Comparison of ENCODE assay signal across 19 cellular contexts in genomic region chr3:112352720-112353119, GRCh38. TPM values are rescaled to one million over a fixed set of nuclear protein-coding genes. Genes with fewer than 3 reads are reported as not detected.
DNase-seq lines count a peak whose midpoint lies in the region; ATAC-seq and TF ChIP-seq lines count a peak whose summit lies in the region.
"Had no signal": no experiment of that assay in that cellular context is flagged by ENCODE, and none has a peak within 500 bp of the region (broad histone marks: within the 10 kb centered on the region; RNA-seq: fewer than 3 reads in every experiment).

No MANE protein-coding gene starts in this region.

- H3K9me3 Mint-ChIP-seq in activated CD4-positive, alpha-beta T cell treated with anti-CD3 and anti-CD28 coated beads, Interleukin-2, amount 10 ng/mL, durations not matched to agents 24 days and 14 days: no peaks in the 10 kb centered on the region
- H3K9me3 Mint-ChIP-seq in activated CD4-positive, alpha-beta T cell treated with anti-CD3 and anti-CD28 coated beads for 36 hours (ENCODE audit: low read depth): no peaks in the 10 kb centered on the region
- H3K9me3 Mint-ChIP-seq in H9 (no peaks in the 10 kb centered on the region), endodermal cell (no peaks in the 10 kb centered on the region)
- H3K9me3 Mint-ChIP-seq: CD14-positive monocyte had no signal

- H3K9ac ChIP-seq in H9 (ENCODE audit: extremely low read depth, insufficient read length, low read length) (no peak overlapping the region), endodermal cell (ENCODE audit: extremely low read depth, low read length, poor library complexity, severe bottlenecking) (no peak overlapping the region)
- H3K9ac ChIP-seq: KMS-11 had no signal

- no peak overlapping the region for H2BK15ac ChIP-seq in H9 (ENCODE audit: low read depth, low read length)

- no peaks in the 10 kb centered on the region for H4K20me1 ChIP-seq in H9 (ENCODE audit: control insufficient read depth, insufficient read depth, insufficient read length)

- peaks cover 36% of the 10 kb centered on the region for H3K4me1 Mint-ChIP-seq in activated CD4-positive, alpha-beta T cell treated with anti-CD3 and anti-CD28 coated beads, Interleukin-2, amount 10 ng/mL, durations not matched to agents 24 days and 14 days
- peaks cover 44% of the 10 kb centered on the region for H3K4me1 Mint-ChIP-seq in activated CD4-positive, alpha-beta T cell treated with anti-CD3 and anti-CD28 coated beads for 36 hours
- peaks cover 79 to 89% of the 10 kb centered on the region in 2 experiments for H3K4me1 Mint-ChIP-seq in H9
- peaks cover 49% of the 10 kb centered on the region for H3K4me1 Mint-ChIP-seq in endodermal cell

- no peak overlapping the region for H2AK5ac ChIP-seq in H9 (ENCODE audit: insufficient read length, low read length)

- TF ChIP-seq CTCF in H9 (conservative IDR thresholded peaks at IDR 0.05): no peak
- TF ChIP-seq CTCF in endodermal cell (conservative IDR thresholded peaks at IDR 0.05): no peak
- no peak for TF ChIP-seq CTCF in psoas muscle (IDR thresholded peaks at IDR 0.05)

- H3K9me3 ChIP-seq in H9 (ENCODE audit: control insufficient read depth, low read depth, low read length) (no peaks in the 10 kb centered on the region), endodermal cell (ENCODE audit: control insufficient read depth, low read length) (no peaks in the 10 kb centered on the region), psoas muscle (no peaks in the 10 kb centered on the region)

- intact Hi-C loops in activated CD4-positive, alpha-beta T cell treated with anti-CD3 and anti-CD28 coated beads, Interleukin-2, amount 10 ng/mL, durations not matched to agents 24 days and 14 days (cut with micrococcal nuclease): no loop called here
- intact Hi-C loops in activated CD4-positive, alpha-beta T cell treated with anti-CD3 and anti-CD28 coated beads for 36 hours (cut with DNase I, micrococcal nuclease): no loop called here
- intact Hi-C loops in psoas muscle (cut with DNase I): no loop called here

- H3T11ph ChIP-seq in H9 (ENCODE audit: low read length): no peak overlapping the region

- H3K79me2 ChIP-seq in H9 (ENCODE audit: insufficient read depth, low read length): no peaks in the 10 kb centered on the region

- H3K23me2 ChIP-seq in H9 (ENCODE audit: insufficient read length, low read depth, low read length, poor library complexity, severe bottlenecking): no peaks in the 10 kb centered on the region

- H3K18ac ChIP-seq in H9 (ENCODE audit: insufficient read length, low read depth, low read length): no peak overlapping the region

- H4K5ac ChIP-seq in H9 (ENCODE audit: insufficient read length, low read depth, low read length): no peak overlapping the region

- H3K27me3 Mint-ChIP-seq in activated CD4-positive, alpha-beta T cell treated with anti-CD3 and anti-CD28 coated beads, Interleukin-2, amount 10 ng/mL, durations not matched to agents 24 days and 14 days: no peaks in the 10 kb centered on the region
- no peaks in the 10 kb centered on the region for H3K27me3 Mint-ChIP-seq in activated CD4-positive, alpha-beta T cell treated with anti-CD3 and anti-CD28 coated beads for 36 hours
- H3K27me3 Mint-ChIP-seq in H9 (ENCODE audit: low read depth) (no peaks in the 10 kb centered on the region), endodermal cell (ENCODE audit: insufficient read depth) (no peaks in the 10 kb centered on the region)

- H2AFZ ChIP-seq in H9 (ENCODE audit: low read length): no peak overlapping the region

- no peak overlapping the region for H3K56ac ChIP-seq in H9 (ENCODE audit: insufficient read length, low read depth, low read length)

- peaks cover 76% of the 10 kb centered on the region for H3K36me3 ChIP-seq in endodermal cell (ENCODE audit: control insufficient read depth, insufficient read depth, low read length)
- no peaks in the 10 kb centered on the region for H3K36me3 ChIP-seq in psoas muscle (ENCODE audit: insufficient read depth in 1 of 2, low read depth in 1 of 2)

- H4K8ac ChIP-seq in H9 (replicated peaks; ENCODE audit: insufficient read length, low read depth, low read length): no peak overlapping the region

- no peak overlapping the region for H3K4ac ChIP-seq in H9 (ENCODE audit: low read depth, low read length)

- CTCF ChIA-PET in activated CD4-positive, alpha-beta T cell treated with anti-CD3 and anti-CD28 coated beads for 36 hours (lab: Charles Lee): interaction anchor here (0.7 to 1.6 kb wide), 3 partner anchors 9 to 1324 kb away, joined by 4 to 6 read pairs (median 5); no protein-coding TSS in a partner anchor

- peaks cover under 1% of the 10 kb centered on the region for H3K79me1 ChIP-seq in H9 (ENCODE audit: insufficient read depth, low read depth, low read length, poor library complexity, severe bottlenecking)

- no peak for ATAC-seq in activated CD4-positive, alpha-beta T cell treated with anti-CD3 and anti-CD28 coated beads for 36 hours
- ATAC-seq in psoas muscle (no peak), HG02970 (IDR thresholded peaks at IDR 0.05; ENCODE audit: low FRiP score, unreplicated experiment) (no peak), HG02759 (IDR thresholded peaks at IDR 0.05; ENCODE audit: unreplicated experiment) (no peak)

- no peak overlapping the region for H2BK120ac ChIP-seq in H9 (ENCODE audit: low read depth, low read length, poor library complexity, severe bottlenecking)

- POLR2A ChIA-PET in activated CD4-positive, alpha-beta T cell treated with anti-CD3 and anti-CD28 coated beads for 36 hours (lab: Charles Lee): no interaction called here

- no peak overlapping the region for H2BK12ac ChIP-seq in H9 (ENCODE audit: insufficient read length, low read depth, low read length)

- H3K36me3 Mint-ChIP-seq in activated CD4-positive, alpha-beta T cell treated with anti-CD3 and anti-CD28 coated beads, Interleukin-2, amount 10 ng/mL, durations not matched to agents 24 days and 14 days (ENCODE audit: low read depth): peaks cover 80% of the 10 kb centered on the region
- H3K36me3 Mint-ChIP-seq in activated CD4-positive, alpha-beta T cell treated with anti-CD3 and anti-CD28 coated beads for 36 hours (ENCODE audit: low read depth): peaks cover 74% of the 10 kb centered on the region
- H3K36me3 Mint-ChIP-seq in H9 (ENCODE audit: insufficient read depth in 1 of 3, low read depth in 3 of 3) (peaks cover 27 to 62% (median 32%) of the 10 kb centered on the region in 3 experiments), endodermal cell (ENCODE audit: low read depth) (peaks cover 76% of the 10 kb centered on the region)
- H3K36me3 Mint-ChIP-seq: CD14-positive monocyte had no signal

- H3K4me2 ChIP-seq in H9 (ENCODE audit: insufficient read depth, insufficient read length, low read length): no peak overlapping the region
- H3K4me2 ChIP-seq: KMS-11 had no signal

- H3K27ac ChIP-seq in H9 (ENCODE audit: insufficient read length, low read depth, low read length) (peak overlapping the region; percentile 51), endodermal cell (ENCODE audit: low read depth, low read length) (no peak overlapping the region), psoas muscle (peak overlapping the region; percentile 12)
- H3K27ac ChIP-seq: 22Rv1, KMS-11 had no signal

- H4K91ac ChIP-seq in H9 (ENCODE audit: insufficient read length, low read depth, low read length): no peak overlapping the region

- no peak overlapping the region for H3K4me3 Mint-ChIP-seq in activated CD4-positive, alpha-beta T cell treated with anti-CD3 and anti-CD28 coated beads, Interleukin-2, amount 10 ng/mL, durations not matched to agents 24 days and 14 days
- no peak overlapping the region for H3K4me3 Mint-ChIP-seq in activated CD4-positive, alpha-beta T cell treated with anti-CD3 and anti-CD28 coated beads for 36 hours
- H3K4me3 Mint-ChIP-seq in H9 (no peak overlapping the region), endodermal cell (no peak overlapping the region)
- H3K4me3 Mint-ChIP-seq: CD14-positive monocyte had no signal

- no peak overlapping the region for H3K27ac Mint-ChIP-seq in activated CD4-positive, alpha-beta T cell treated with anti-CD3 and anti-CD28 coated beads, Interleukin-2, amount 10 ng/mL, durations not matched to agents 24 days and 14 days
- H3K27ac Mint-ChIP-seq in activated CD4-positive, alpha-beta T cell treated with anti-CD3 and anti-CD28 coated beads for 36 hours: no peak overlapping the region
- H3K27ac Mint-ChIP-seq in H9 (peak overlapping the region; percentile 84 to 97 (median 97); a peak in 5 of 7 replicates), endodermal cell (peak overlapping the region; percentile 28)
- H3K27ac Mint-ChIP-seq: CD14-positive monocyte had no signal

- no peak overlapping the region for H3K23ac ChIP-seq in H9 (ENCODE audit: insufficient read length, low read depth, low read length)

- DNase-seq in activated CD4-positive, alpha-beta T cell treated with anti-CD3 and anti-CD28 coated beads, Interleukin-2, amount 10 ng/mL, durations not matched to agents 24 days and 14 days: peak; percentile 18
- DNase-seq in activated CD4-positive, alpha-beta T cell treated with anti-CD3 and anti-CD28 coated beads for 36 hours: no peak
- no peak for DNase-seq in H9
- DNase-seq in endodermal cell: no peak
- no peak for DNase-seq in psoas muscle
- DNase-seq in T-helper 1 cell: no peak
- DNase-seq: AML-193, DMS79, HCEC 1CT, MV-4-11, NCI-H1694 treated with DMSO at 0.1 percent for 48 hours, NCI-H510A, NCI-H774, OCI-M1 had no signal

- no peak overlapping the region for H3K14ac ChIP-seq in H9 (ENCODE audit: insufficient read depth, low read length)

- H3K4me3 ChIP-seq in endodermal cell (ENCODE audit: low read length): no peak overlapping the region
- H3K4me3 ChIP-seq in psoas muscle: no peak overlapping the region

- no peak overlapping the region for H2BK20ac ChIP-seq in H9 (ENCODE audit: low read depth, low read length, poor library complexity, severe bottlenecking)

- H3K27me3 ChIP-seq in H9 (ENCODE audit: insufficient read depth, low read length) (no peaks in the 10 kb centered on the region), endodermal cell (ENCODE audit: control insufficient read depth, insufficient read depth, low read length, poor library complexity, severe bottlenecking) (no peaks in the 10 kb centered on the region), psoas muscle (ENCODE audit: insufficient read depth in 3 of 3, low read length in 2 of 3) (no peaks in the 10 kb centered on the region)

- H2BK5ac ChIP-seq in H9 (ENCODE audit: insufficient read length, low read length): no peak overlapping the region

- no CpG with 5 or more reads among the region's 5 CpGs for WGBS in H9 (ENCODE audit: extremely low coverage, insufficient read length, low lambda C conversion rate)
- WGBS in endodermal cell (ENCODE audit: insufficient coverage in 1 of 2, insufficient read length in 1 of 2), 2 experiments: 92 to 100% methylated on average over 4 of the region's 5 CpGs
- WGBS in psoas muscle, 3 donors: 24 to 34% (median 32%) methylated on average over 5 of the region's 5 CpGs

- H3K4me1 ChIP-seq in H9 (ENCODE audit: insufficient read depth, low read length) (peaks cover 26% of the 10 kb centered on the region), endodermal cell (ENCODE audit: control insufficient read depth, insufficient read depth, low read length) (no peaks in the 10 kb centered on the region), psoas muscle (peaks cover 8% of the 10 kb centered on the region)

RNA-seq across cellular contexts. Expression of gene CD200, which starts 19.8 kb away (rescaled TPM):
- 144 and 151 TPM in 2 replicates for total RNA-seq in activated CD4-positive, alpha-beta T cell treated with anti-CD3 and anti-CD28 coated beads, Interleukin-2, amount 10 ng/mL, durations not matched to agents 24 days and 14 days
- total RNA-seq in activated CD4-positive, alpha-beta T cell treated with anti-CD3 and anti-CD28 coated beads for 36 hours: 10 to 100 TPM; 30.2 to 42.3 TPM
- total RNA-seq in H9 (2021) (51.6 and 56.0 TPM in 2 replicates), endodermal cell (10 to 100 TPM; 49.2 to 58.6 TPM), psoas muscle (1 to 10 TPM in 2 of 4 donors, under 1 TPM in 2; 0.59 to 1.5 (median 0.90) TPM)
- polyA plus RNA-seq in endodermal cell (2013, experiment 1 of 2): 72.1 TPM
- polyA plus RNA-seq in endodermal cell (2013, experiment 2 of 2): 69.1 TPM
- polyA plus RNA-seq in psoas muscle: under 1 TPM; 0.67 to 0.75 (median 0.68) TPM

RNA-seq across cellular contexts. Expression of gene SLC9C1, which starts 58.7 kb away (rescaled TPM):
- total RNA-seq in activated CD4-positive, alpha-beta T cell treated with anti-CD3 and anti-CD28 coated beads, Interleukin-2, amount 10 ng/mL, durations not matched to agents 24 days and 14 days: not detected in 2 replicates
- total RNA-seq in activated CD4-positive, alpha-beta T cell treated with anti-CD3 and anti-CD28 coated beads for 36 hours: not detected
- total RNA-seq in H9 (2021) (0.15 and 0.50 TPM in 2 replicates), endodermal cell (under 1 TPM; 0.24 to 0.66 TPM), psoas muscle (under 1 TPM; 0.10 to 0.32 (median 0.19) TPM)
- 0.18 TPM for polyA plus RNA-seq in endodermal cell (2013, experiment 1 of 2)
- 0.25 TPM for polyA plus RNA-seq in endodermal cell (2013, experiment 2 of 2)
- under 1 TPM in 1 of 3 donors, not detected in 2; 0.01 TPM for polyA plus RNA-seq in psoas muscle
- polyA plus RNA-seq: CD14-positive monocyte had no signal

Comparison
In these comparisons a context has a peak if more than half of its experiments do, and no peak if none do; other contexts are left out.
1. H3K27ac Mint-ChIP-seq: peak in H9 (3 of 3) and endodermal cell (single experiment); none in activated CD4-positive, alpha-beta T cell treated with anti-CD3 and anti-CD28 coated beads, Interleukin-2, amount 10 ng/mL, durations not matched to agents 24 days and 14 days (single experiment) and activated CD4-positive, alpha-beta T cell treated with anti-CD3 and anti-CD28 coated beads for 36 hours (single experiment).
2. RNA of gene CD200, which starts 19.8 kb away (total RNA-seq): 144 to 151 TPM in activated CD4-positive, alpha-beta T cell treated with anti-CD3 and anti-CD28 coated beads, Interleukin-2, amount 10 ng/mL, durations not matched to agents 24 days and 14 days, 49.2 to 58.6 TPM in endodermal cell, 51.6 to 56.0 TPM in H9 and 30.2 to 42.3 TPM in activated CD4-positive, alpha-beta T cell treated with anti-CD3 and anti-CD28 coated beads for 36 hours; 0.59 to 1.5 TPM in psoas muscle; every median in the first group is over 10 times any median in the second.